ENCODE assay signal across 8 cellular contexts in the genomic region with DNA sequence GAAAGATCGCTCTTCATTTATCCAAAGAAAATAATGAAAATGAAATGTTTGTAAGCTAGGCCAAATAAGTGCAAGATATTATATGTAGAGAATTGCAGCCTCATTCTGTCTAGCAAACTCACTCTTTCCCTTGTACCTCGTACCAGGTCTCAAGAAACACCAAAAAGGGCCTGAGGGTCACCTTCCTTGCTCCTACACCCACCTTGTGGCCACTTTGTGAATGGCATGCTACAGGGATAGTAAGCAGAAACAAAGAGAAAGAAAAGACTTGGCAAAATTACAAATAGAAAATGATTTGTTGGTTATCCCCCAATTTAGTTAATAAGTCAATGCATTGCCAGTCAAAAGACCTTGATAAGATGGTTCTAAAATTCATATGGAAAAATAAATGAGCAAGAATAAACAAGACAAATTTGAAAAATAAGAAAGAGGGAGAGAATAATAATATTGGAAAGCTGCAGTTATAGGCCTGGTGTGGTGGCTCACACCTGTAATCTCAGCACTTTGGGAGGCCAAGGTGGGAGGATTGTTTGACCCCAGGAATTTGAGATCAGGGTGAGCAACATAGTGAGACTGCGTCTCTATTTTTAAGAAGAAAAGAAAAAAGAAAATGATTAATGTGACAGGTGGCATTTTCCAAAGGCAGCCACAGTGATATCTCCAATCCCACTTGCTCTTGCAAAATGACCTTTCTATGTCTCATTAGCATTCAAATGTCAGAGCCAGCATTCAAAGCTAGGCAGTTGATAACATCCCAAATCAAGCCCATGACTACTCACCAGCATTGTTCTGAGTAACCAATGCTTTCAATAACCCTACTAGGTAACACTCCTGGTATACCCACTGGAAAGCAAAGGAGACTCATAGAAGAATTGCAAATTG. TPM values are rescaled to one million over a fixed set of nuclear protein-coding genes. Genes with fewer than 3 reads are reported as not detected.
DNase-seq lines count a peak whose midpoint lies in the region; ATAC-seq and TF ChIP-seq lines count a peak whose summit lies in the region.

No MANE protein-coding gene starts in this region.

- no peak overlapping the region for H3K4me3 ChIP-seq in GM12865 (ENCODE audit: low read depth, low read length)

- H3K27me3 Mint-ChIP-seq in activated CD4-positive, alpha-beta T cell treated with anti-CD3 and anti-CD28 coated beads, Interleukin-2, amount 10 ng/mL, durations not matched to agents 24 days and 14 days: no peaks in the 10 kb centered on the region
- H3K27me3 Mint-ChIP-seq in dendritic cell treated with granulocyte-macrophage colony-stimulating factor and Interleukin-4, amounts not matched to agents 40 ng/mL and 50 ng/mL, for 4 days: no peaks in the 10 kb centered on the region

- peak; percentile 87 for TF ChIP-seq CTCF in GM12865 (IDR thresholded peaks at IDR 0.05; ENCODE audit: insufficient read depth, low read depth, low read length, missing control alignments)

- H3K9me3 Mint-ChIP-seq in activated CD4-positive, alpha-beta T cell treated with anti-CD3 and anti-CD28 coated beads, Interleukin-2, amount 10 ng/mL, durations not matched to agents 24 days and 14 days: peaks cover 5% of the 10 kb centered on the region
- no peaks in the 10 kb centered on the region for H3K9me3 Mint-ChIP-seq in dendritic cell treated with granulocyte-macrophage colony-stimulating factor and Interleukin-4, amounts not matched to agents 40 ng/mL and 50 ng/mL, for 4 days

- H3K36me3 Mint-ChIP-seq in activated CD4-positive, alpha-beta T cell treated with anti-CD3 and anti-CD28 coated beads, Interleukin-2, amount 10 ng/mL, durations not matched to agents 24 days and 14 days (ENCODE audit: low read depth): peaks cover 3% of the 10 kb centered on the region
- H3K36me3 Mint-ChIP-seq in dendritic cell treated with granulocyte-macrophage colony-stimulating factor and Interleukin-4, amounts not matched to agents 40 ng/mL and 50 ng/mL, for 4 days (ENCODE audit: low read depth): no peaks in the 10 kb centered on the region

- intact Hi-C loops in activated CD4-positive, alpha-beta T cell treated with anti-CD3 and anti-CD28 coated beads, Interleukin-2, amount 10 ng/mL, durations not matched to agents 24 days and 14 days (cut with micrococcal nuclease): loop anchor here (1.0 to 2.0 kb wide), 7 partner anchors 73 to 753 kb away; partner anchors contain the start of genes APLF, FBXO48 and PNO1
- intact Hi-C loops in dendritic cell treated with granulocyte-macrophage colony-stimulating factor and Interleukin-4, amounts not matched to agents 40 ng/mL and 50 ng/mL, for 4 days (cut with micrococcal nuclease): loop anchor here (1.0 to 5.0 kb wide), 3 partner anchors 53 to 203 kb away; no protein-coding TSS in a partner anchor

- peak; percentile 89 for DNase-seq in GM12865 (ENCODE audit: low read depth)
- peak; percentile 31 for DNase-seq in NCI-H510A (lab: John Stamatoyannopoulos, UW)
- DNase-seq in activated CD4-positive, alpha-beta T cell treated with anti-CD3 and anti-CD28 coated beads, Interleukin-2, amount 10 ng/mL, durations not matched to agents 24 days and 14 days: peak; percentile 91
- peak; percentile 83 for DNase-seq in medulla oblongata (ENCODE audit: extremely low spot score)
- DNase-seq in stimulated activated CD8-positive, alpha-beta memory T cell treated with anti-CD3 and anti-CD28 coated beads, Interleukin-4, amount 100 ng/mL, for 4 hours (ENCODE audit: low read depth in 2 of 2, low spot score in 1 of 2): peak; percentile 36 to 59

- H3K27ac Mint-ChIP-seq in activated CD4-positive, alpha-beta T cell treated with anti-CD3 and anti-CD28 coated beads, Interleukin-2, amount 10 ng/mL, durations not matched to agents 24 days and 14 days: peak overlapping the region; percentile 67
- peak overlapping the region; percentile 62 for H3K27ac Mint-ChIP-seq in dendritic cell treated with granulocyte-macrophage colony-stimulating factor and Interleukin-4, amounts not matched to agents 40 ng/mL and 50 ng/mL, for 4 days

- H3K4me3 Mint-ChIP-seq in activated CD4-positive, alpha-beta T cell treated with anti-CD3 and anti-CD28 coated beads, Interleukin-2, amount 10 ng/mL, durations not matched to agents 24 days and 14 days: peak overlapping the region; percentile 13
- H3K4me3 Mint-ChIP-seq in dendritic cell treated with granulocyte-macrophage colony-stimulating factor and Interleukin-4, amounts not matched to agents 40 ng/mL and 50 ng/mL, for 4 days: no peak overlapping the region

- H3K4me1 Mint-ChIP-seq in activated CD4-positive, alpha-beta T cell treated with anti-CD3 and anti-CD28 coated beads, Interleukin-2, amount 10 ng/mL, durations not matched to agents 24 days and 14 days: peaks cover 35% of the 10 kb centered on the region
- peaks cover 26% of the 10 kb centered on the region for H3K4me1 Mint-ChIP-seq in dendritic cell treated with granulocyte-macrophage colony-stimulating factor and Interleukin-4, amounts not matched to agents 40 ng/mL and 50 ng/mL, for 4 days (ENCODE audit: low read depth)

- ATAC-seq in HG03280 (IDR thresholded peaks at IDR 0.05; ENCODE audit: unreplicated experiment) (peak; percentile 49), GM18868 (IDR thresholded peaks at IDR 0.05; ENCODE audit: unreplicated experiment) (no peak)

RNA-seq across cellular contexts. Expression of gene BMP10, which starts 38.8 kb away (rescaled TPM):
- not detected in 2 replicates for total RNA-seq in activated CD4-positive, alpha-beta T cell treated with anti-CD3 and anti-CD28 coated beads, Interleukin-2, amount 10 ng/mL, durations not matched to agents 24 days and 14 days

RNA-seq across cellular contexts. Expression of gene GKN2, which starts 42.7 kb away (rescaled TPM):
- not detected in 2 replicates for total RNA-seq in activated CD4-positive, alpha-beta T cell treated with anti-CD3 and anti-CD28 coated beads, Interleukin-2, amount 10 ng/mL, durations not matched to agents 24 days and 14 days

Comparison
In these comparisons a context has a peak if more than half of its experiments do, and no peak if none do; other contexts are left out.
1. DNase-seq: peak in every context shown above with its lines; median percentile 91 in activated CD4-positive, alpha-beta T cell treated with anti-CD3 and anti-CD28 coated beads, Interleukin-2, amount 10 ng/mL, durations not matched to agents 24 days and 14 days; 89 in GM12865; 83 in medulla oblongata; 48 in stimulated activated CD8-positive, alpha-beta memory T cell treated with anti-CD3 and anti-CD28 coated beads, Interleukin-4, amount 100 ng/mL, for 4 hours; 31 in NCI-H510A.